11 cellular contexts compared by ENCODE assay signal in genomic region chr12:46659032-46659703, GRCh38.
A peak's percentile ranks its signal among the peaks of the same experiment; 100 is the strongest.
DNase-seq lines count a peak whose midpoint lies in the region; ATAC-seq and TF ChIP-seq lines count a peak whose summit lies in the region.
"Had no signal": no experiment of that assay in that cellular context is flagged by ENCODE, and none has a peak within 500 bp of the region (broad histone marks: within the 10 kb centered on the region; RNA-seq: fewer than 3 reads in every experiment).

No MANE protein-coding gene starts in this region.

- CTCF ChIA-PET in OCI-LY7 (lab: Charles Lee; ENCODE audit: unreplicated experiment), result no interaction called here

- H2AFZ ChIP-seq in OCI-LY7 (ENCODE audit: low read length), result no peak overlapping the region

- H3K4me2 ChIP-seq in OCI-LY7 (ENCODE audit: low read length), result no peak overlapping the region

- H3K4me3 Mint-ChIP-seq in activated T-helper 1 cell treated with anti-CD3 and anti-CD28 coated beads, Interleukin-12 subunit alpha, Interleukin-12 subunit beta, Interleukin-2, Interleukin-4 antibody, amounts not matched to agents 30 ng/mL and 10 ng/mL and 1 ng/mL, durations not matched to agents 14 hours and 24 hours and 36 hours, result no peak overlapping the region
- H3K4me3 Mint-ChIP-seq: activated CD8-positive, alpha-beta T cell treated with anti-CD3 and anti-CD28 coated beads, Interleukin-2, amount 10 ng/mL, durations not matched to agents 7 days and 5 days had no signal

- no peaks in the 10 kb centered on the region for H3K27me3 Mint-ChIP-seq in activated T-helper 1 cell treated with anti-CD3 and anti-CD28 coated beads, Interleukin-12 subunit alpha, Interleukin-12 subunit beta, Interleukin-2, Interleukin-4 antibody, amounts not matched to agents 30 ng/mL and 10 ng/mL and 1 ng/mL, durations not matched to agents 14 hours and 24 hours and 36 hours (ENCODE audit: insufficient read depth)

- H3K9me3 ChIP-seq in heart left ventricle (no peaks in the 10 kb centered on the region), OCI-LY7 (ENCODE audit: low read length) (no peaks in the 10 kb centered on the region)
- H3K9me3 ChIP-seq: HAP-1 had no signal

- BruUV-seq in OCI-LY7 (replicated peaks; lab: Mats Ljungman, UMichigan), result no TSS peak

- DNase-seq in Daoy (ENCODE audit: low read depth), result peak; percentile 35
- no peak for DNase-seq in activated T-helper 1 cell treated with anti-CD3 and anti-CD28 coated beads, Interleukin-12 subunit alpha, Interleukin-12 subunit beta, Interleukin-2, Interleukin-4 antibody, amounts not matched to agents 30 ng/mL and 10 ng/mL and 1 ng/mL, durations not matched to agents 14 hours and 24 hours and 36 hours (ENCODE audit: low spot score)
- no peak for DNase-seq in heart left ventricle
- DNase-seq in retina, result peak; percentile 41
- DNase-seq in NCI-H1092 (lab: John Stamatoyannopoulos, UW), result no peak
- no peak for DNase-seq in OCI-LY7 (ENCODE audit: low spot score)
- DNase-seq: activated CD8-positive, alpha-beta T cell treated with anti-CD3 and anti-CD28 coated beads, Interleukin-2, amount 10 ng/mL, durations not matched to agents 7 days and 5 days; NCI-H1417 treated with DMSO at 0.1 percent for 48 hours had no signal

- no peaks in the 10 kb centered on the region for H3K36me3 ChIP-seq in heart left ventricle
- no peaks in the 10 kb centered on the region for H3K36me3 ChIP-seq in OCI-LY7 (ENCODE audit: insufficient read depth, low read length)
- H3K36me3 ChIP-seq: HAP-1 had no signal

- intact Hi-C loops in activated T-helper 1 cell treated with anti-CD3 and anti-CD28 coated beads, Interleukin-12 subunit alpha, Interleukin-12 subunit beta, Interleukin-2, Interleukin-4 antibody, amounts not matched to agents 30 ng/mL and 10 ng/mL and 1 ng/mL, durations not matched to agents 14 hours and 24 hours and 36 hours (cut with micrococcal nuclease), result no loop called here
- intact Hi-C loops in heart left ventricle (cut with DNase I) (loop anchor here in 8 of 10 donors (5.0 to 10.0 kb wide), 9 partner anchors 104 to 287 kb away; partner anchors contain the start of gene SLC38A2 (in 1 of the 8)), OCI-LY7 (cut with micrococcal nuclease; ENCODE audit: unreplicated experiment) (loop anchor here (10.0 kb wide), 1 partner anchor 304 kb away; no protein-coding TSS in a partner anchor)

- 47 to 55% (median 49%) methylated on average over 10 of the region's 10 CpGs for WGBS in heart left ventricle, 4 donors

- ATAC-seq in heart left ventricle (peak; percentile 16 to 44 (median 40)), GM19467 (IDR thresholded peaks at IDR 0.05; ENCODE audit: unreplicated experiment) (no peak), HG03460 (IDR thresholded peaks at IDR 0.05; ENCODE audit: unreplicated experiment) (no peak)
- ATAC-seq: activated CD8-positive, alpha-beta T cell treated with anti-CD3 and anti-CD28 coated beads, Interleukin-2, amount 10 ng/mL, durations not matched to agents 7 days and 5 days had no signal

- peaks cover 2 to 52% (median 40%) of the 10 kb centered on the region in 12 donors for H3K4me1 ChIP-seq in heart left ventricle
- H3K4me1 ChIP-seq in OCI-LY7 (ENCODE audit: insufficient read depth, low read length, poor library complexity, severe bottlenecking), result no peaks in the 10 kb centered on the region

- no peaks in the 10 kb centered on the region for H3K27me3 ChIP-seq in heart left ventricle

- H3K27ac Mint-ChIP-seq in activated T-helper 1 cell treated with anti-CD3 and anti-CD28 coated beads, Interleukin-12 subunit alpha, Interleukin-12 subunit beta, Interleukin-2, Interleukin-4 antibody, amounts not matched to agents 30 ng/mL and 10 ng/mL and 1 ng/mL, durations not matched to agents 14 hours and 24 hours and 36 hours, result peak overlapping the region; percentile 63

- no peaks in the 10 kb centered on the region for H4K20me1 ChIP-seq in OCI-LY7 (ENCODE audit: insufficient read depth, low read length)

- H3K9me3 Mint-ChIP-seq in activated T-helper 1 cell treated with anti-CD3 and anti-CD28 coated beads, Interleukin-12 subunit alpha, Interleukin-12 subunit beta, Interleukin-2, Interleukin-4 antibody, amounts not matched to agents 30 ng/mL and 10 ng/mL and 1 ng/mL, durations not matched to agents 14 hours and 24 hours and 36 hours, result no peaks in the 10 kb centered on the region

- no peak for TF ChIP-seq CTCF in heart left ventricle (IDR thresholded peaks at IDR 0.05)
- TF ChIP-seq CTCF in OCI-LY7 (conservative IDR thresholded peaks at IDR 0.05; ENCODE audit: low read length), result no peak

- no peak for TF ChIP-seq POLR2A in heart left ventricle (IDR thresholded peaks at IDR 0.05)

- H3K4me1 Mint-ChIP-seq in activated T-helper 1 cell treated with anti-CD3 and anti-CD28 coated beads, Interleukin-12 subunit alpha, Interleukin-12 subunit beta, Interleukin-2, Interleukin-4 antibody, amounts not matched to agents 30 ng/mL and 10 ng/mL and 1 ng/mL, durations not matched to agents 14 hours and 24 hours and 36 hours (ENCODE audit: low read depth), result peaks cover 38% of the 10 kb centered on the region

- H3K9me2 ChIP-seq in OCI-LY7 (ENCODE audit: insufficient read depth, low read length), result no peaks in the 10 kb centered on the region

- peak overlapping the region in 9 of 12 donors; percentile 3 to 27 (median 21) for H3K4me3 ChIP-seq in heart left ventricle
- H3K4me3 ChIP-seq in OCI-LY7 (ENCODE audit: low read depth, low read length, poor library complexity, severe bottlenecking), result no peak overlapping the region
- H3K4me3 ChIP-seq: HAP-1 had no signal

- H3K79me2 ChIP-seq in OCI-LY7 (ENCODE audit: insufficient read depth, low read depth, low read length), result no peaks in the 10 kb centered on the region

- peaks cover 2% of the 10 kb centered on the region for H3K36me3 Mint-ChIP-seq in activated T-helper 1 cell treated with anti-CD3 and anti-CD28 coated beads, Interleukin-12 subunit alpha, Interleukin-12 subunit beta, Interleukin-2, Interleukin-4 antibody, amounts not matched to agents 30 ng/mL and 10 ng/mL and 1 ng/mL, durations not matched to agents 14 hours and 24 hours and 36 hours (ENCODE audit: low read depth)

- POLR2A ChIA-PET in OCI-LY7 (lab: Charles Lee), result no interaction called here

- peak overlapping the region; percentile 37 to 77 (median 65) for H3K27ac ChIP-seq in heart left ventricle
- no peak overlapping the region for H3K27ac ChIP-seq in OCI-LY7 (ENCODE audit: low read depth, low read length, poor library complexity, severe bottlenecking)

Comparison
In these comparisons a context has a peak if more than half of its experiments do, and no peak if none do; other contexts are left out.
1. DNase-seq: peak in Daoy (single experiment) and retina (single experiment); none in activated T-helper 1 cell treated with anti-CD3 and anti-CD28 coated beads, Interleukin-12 subunit alpha, Interleukin-12 subunit beta, Interleukin-2, Interleukin-4 antibody, amounts not matched to agents 30 ng/mL and 10 ng/mL and 1 ng/mL, durations not matched to agents 14 hours and 24 hours and 36 hours (single experiment), heart left ventricle (0 of 5), NCI-H1092 (single experiment) and OCI-LY7 (single experiment).
2. ATAC-seq: peak in heart left ventricle (4 of 4); none in GM19467 (single experiment) and HG03460 (single experiment).